ENCODE assay signal across 10 cellular contexts in the genomic region with DNA sequence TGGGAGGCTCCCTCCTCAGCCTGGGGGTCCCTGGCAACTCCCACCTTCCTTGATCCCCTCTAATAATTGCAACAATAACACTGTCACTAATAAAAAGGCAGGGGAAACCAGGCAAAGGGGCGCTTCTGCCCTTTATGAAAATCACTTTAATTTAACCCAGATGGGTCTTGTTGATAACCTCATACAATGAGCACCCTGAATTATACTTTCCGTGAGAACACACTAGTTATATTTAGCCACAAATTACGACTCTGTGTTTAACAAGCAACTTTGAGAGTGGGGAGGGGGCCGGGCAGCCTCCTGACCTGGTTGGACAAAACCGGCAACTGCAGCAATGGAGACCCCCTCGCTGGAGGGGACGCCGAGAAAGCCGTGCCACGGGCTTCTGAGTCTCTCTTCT. TPM values are rescaled to one million over a fixed set of nuclear protein-coding genes. Genes with fewer than 3 reads are reported as not detected.
DNase-seq lines count a peak whose midpoint lies in the region; ATAC-seq and TF ChIP-seq lines count a peak whose summit lies in the region.
"Had no signal": no experiment of that assay in that cellular context is flagged by ENCODE, and none has a peak within 500 bp of the region (broad histone marks: within the 10 kb centered on the region; RNA-seq: fewer than 3 reads in every experiment).

No MANE protein-coding gene starts in this region.

- no peak for TF ChIP-seq CTCF in CD4-positive, alpha-beta T cell (IDR thresholded peaks at IDR 0.05)
- TF ChIP-seq CTCF in left lung (IDR thresholded peaks at IDR 0.05) = no peak
- TF ChIP-seq CTCF in spleen (IDR thresholded peaks at IDR 0.05 in 8 of 11, conservative IDR thresholded peaks at IDR 0.05 in 3 of 11) = no peak

- no peak for TF ChIP-seq POLR2A in spleen (IDR thresholded peaks at IDR 0.05)

- peaks cover 77% of the 10 kb centered on the region for H3K27me3 ChIP-seq in CD4-positive, alpha-beta T cell (ENCODE audit: control insufficient read depth, insufficient read depth, low read length)
- peaks cover 0 to 87% of the 10 kb centered on the region in 2 donors for H3K27me3 ChIP-seq in left lung
- peaks cover 0 to 100% (median 53%) of the 10 kb centered on the region in 7 donors for H3K27me3 ChIP-seq in spleen (replicated peaks in 1 of 7)

- H3K9me3 ChIP-seq in CD4-positive, alpha-beta T cell (ENCODE audit: control insufficient read depth, low read length) = no peaks in the 10 kb centered on the region
- H3K9me3 ChIP-seq in left lung (no peaks in the 10 kb centered on the region), spleen (no peaks in the 10 kb centered on the region)

- CTCF ChIA-PET in CD4-positive, alpha-beta T cell (lab: Charles Lee) = no interaction called here

- H3K36me3 ChIP-seq in left lung = no peaks in the 10 kb centered on the region
- H3K36me3 ChIP-seq in spleen = no peaks in the 10 kb centered on the region

- POLR2A ChIA-PET in CD4-positive, alpha-beta T cell (lab: Charles Lee) = no interaction called here

- no peak overlapping the region for H3K27ac ChIP-seq in CD4-positive, alpha-beta T cell (ENCODE audit: low read depth, low read length)
- H3K27ac ChIP-seq in angular gyrus (ENCODE audit: low read depth, low read length) = peak overlapping the region; percentile 63
- H3K27ac ChIP-seq in left lung = peak overlapping the region; percentile 34 to 44
- peak overlapping the region in 7 of 8 donors; percentile 82 to 95 (median 92) for H3K27ac ChIP-seq in spleen

- peaks cover 8% of the 10 kb centered on the region for H3K4me1 Mint-ChIP-seq in CD4-positive, alpha-beta T cell (ENCODE audit: low read depth)

- no peak overlapping the region for H3K4me3 ChIP-seq in left lung
- no peak overlapping the region for H3K4me3 ChIP-seq in spleen

- no peaks in the 10 kb centered on the region for H3K36me3 Mint-ChIP-seq in CD4-positive, alpha-beta T cell (ENCODE audit: low read depth)

- no peak for ATAC-seq in CD4-positive, alpha-beta T cell (ENCODE audit: poor library complexity)
- no peak for ATAC-seq in left lung
- ATAC-seq in HG03342 (IDR thresholded peaks at IDR 0.05; ENCODE audit: unreplicated experiment) = no peak

- H3K4me3 Mint-ChIP-seq in CD4-positive, alpha-beta T cell = peak overlapping the region; percentile 34
- H3K4me3 Mint-ChIP-seq: dendritic cell treated with granulocyte-macrophage colony-stimulating factor and Interleukin-4, amounts not matched to agents 40 ng/mL and 50 ng/mL, for 4 days had no signal

- no peak for DNase-seq in CD4-positive, alpha-beta T cell
- no peak for DNase-seq in left lung
- DNase-seq in spleen = no peak
- DNase-seq in amniotic stem cell (lab: John Stamatoyannopoulos, UW) = no peak
- DNase-seq in SKM-1 treated with dmso at 0.1 percent for 144 hours (lab: John Stamatoyannopoulos, UW; ENCODE audit: unreplicated experiment) = no peak
- no peak for DNase-seq in GOT3 (lab: John Stamatoyannopoulos, UW)
- DNase-seq: NCI-H2171 treated with DMSO at 0.1 percent for 48 hours had no signal

- 65 to 79% (median 75%) methylated on average over 10 of the region's 10 CpGs for WGBS in spleen, 5 donors

- H3K9me3 Mint-ChIP-seq in CD4-positive, alpha-beta T cell = no peaks in the 10 kb centered on the region
- H3K9me3 Mint-ChIP-seq: dendritic cell treated with granulocyte-macrophage colony-stimulating factor and Interleukin-4, amounts not matched to agents 40 ng/mL and 50 ng/mL, for 4 days had no signal

- H3K4me1 ChIP-seq in left lung (peaks cover 38 to 72% of the 10 kb centered on the region in 2 donors), spleen (peaks cover 29 to 88% (median 74%) of the 10 kb centered on the region in 6 donors)

- H3K27me3 Mint-ChIP-seq in CD4-positive, alpha-beta T cell = peaks cover 77% of the 10 kb centered on the region

- intact Hi-C loops in CD4-positive, alpha-beta T cell (cut with DNase I, micrococcal nuclease) = no loop called here
- intact Hi-C loops in left lung (cut with DNase I) = no loop called here
- intact Hi-C loops in spleen (cut with DNase I; ENCODE audit: low total_unique reads) = no loop called here

- H3K27ac Mint-ChIP-seq in CD4-positive, alpha-beta T cell = no peak overlapping the region
- H3K27ac Mint-ChIP-seq: dendritic cell treated with granulocyte-macrophage colony-stimulating factor and Interleukin-4, amounts not matched to agents 40 ng/mL and 50 ng/mL, for 4 days had no signal

RNA-seq across cellular contexts. Expression of a gene that starts 5.7 kb away (rescaled TPM):
- under 1 TPM; 0.20 to 0.41 TPM for total RNA-seq in CD4-positive, alpha-beta T cell
- total RNA-seq in left lung (10 to 100 TPM; 13.6 to 19.8 TPM), spleen (10 to 100 TPM in 6 of 7 donors, 1 to 10 TPM in 1; 8.7 to 20.3 (median 14.9) TPM)
- polyA plus RNA-seq in spleen = 10 to 100 TPM in 1 of 3 donors, 1 to 10 TPM in 2; 1.7 to 10.2 (median 2.0) TPM

Comparison
In these comparisons a context has a peak if more than half of its experiments do, and no peak if none do; other contexts are left out.
1. RNA of a gene that starts 5.7 kb away (total RNA-seq): 13.6 to 19.8 TPM in left lung and 8.7 to 20.3 TPM in spleen; 0.20 to 0.41 TPM in CD4-positive, alpha-beta T cell; every median in the first group is over 4 times any median in the second.